ENCODE assay signal across 8 cellular contexts in the genomic region with DNA sequence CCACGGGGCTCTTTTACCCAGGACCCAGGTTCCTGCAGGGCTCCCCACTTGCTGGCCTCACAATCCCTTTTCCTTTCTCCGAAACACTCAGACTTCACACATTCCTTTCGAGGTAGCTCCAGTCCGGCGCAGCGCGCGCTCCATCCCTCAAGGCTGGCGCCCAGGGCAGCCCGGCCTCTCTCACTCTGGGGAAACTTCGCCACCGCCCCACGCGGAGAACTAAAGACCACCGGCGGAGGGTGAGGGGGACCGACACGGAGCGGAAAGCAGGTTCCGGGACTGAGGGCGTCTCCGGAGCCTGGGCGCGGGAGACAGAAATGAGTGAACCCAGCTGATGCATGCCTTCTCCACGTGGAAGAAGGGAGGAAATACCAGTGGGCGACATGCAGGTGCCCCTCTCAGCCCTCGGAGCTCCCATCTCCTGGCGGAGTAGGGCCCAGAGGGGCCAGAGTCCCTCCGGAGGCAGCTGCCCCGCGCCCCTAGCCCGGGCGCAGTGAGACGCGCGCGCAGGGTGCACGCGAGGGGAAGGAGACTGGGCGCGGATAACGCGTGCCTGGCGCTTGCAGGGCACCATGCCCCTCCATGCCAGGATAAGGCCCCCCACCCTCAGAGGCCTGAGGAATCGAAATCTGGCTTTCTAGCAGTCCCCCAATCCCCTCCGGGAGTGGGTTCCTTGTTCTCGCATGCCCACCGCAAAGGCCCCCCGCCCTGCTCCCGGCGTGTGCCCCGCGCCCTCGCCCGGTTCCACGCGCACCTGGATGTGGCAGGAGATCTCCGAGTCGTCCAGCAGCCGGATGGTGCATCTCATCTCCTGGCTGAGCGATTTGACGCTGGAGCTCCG. TPM values are rescaled to one million over a fixed set of nuclear protein-coding genes. Genes with fewer than 3 reads are reported as not detected.
DNase-seq lines count a peak whose midpoint lies in the region; ATAC-seq, FAIRE-seq and TF ChIP-seq lines count a peak whose summit lies in the region.

No MANE protein-coding gene starts in this region.

- H2AFZ ChIP-seq in H1 (ENCODE audit: low read length), result peak overlapping the region; percentile 85

- no peaks in the 10 kb centered on the region for H4K20me1 ChIP-seq in H1 (replicated peaks in 1 of 2; ENCODE audit: control insufficient read depth in 1 of 2, insufficient read depth in 2 of 2, low read length in 2 of 2)

- no peak overlapping the region for H4K91ac ChIP-seq in H1 (replicated peaks; ENCODE audit: insufficient read length, low read length)

- peak overlapping the region; percentile 8; the same call in 1 of the 2 replicates for H4K8ac ChIP-seq in H1 (ENCODE audit: extremely low read depth, insufficient read depth, low read length)

- peak overlapping the region; percentile 22 for H3K4me3 Mint-ChIP-seq in activated CD4-positive, alpha-beta T cell treated with anti-CD3 and anti-CD28 coated beads, Interleukin-2, amount 10 ng/mL, durations not matched to agents 7 days and 5 days

- no peak overlapping the region for H2BK120ac ChIP-seq in H1 (replicated peaks; ENCODE audit: low read depth, low read length)

- H3K27me3 ChIP-seq in H1 (replicated peaks in 1 of 4; ENCODE audit: control insufficient read depth in 3 of 4, extremely low read depth in 1 of 4, insufficient read depth in 3 of 4, low read length in 3 of 4) (peaks cover 20 to 51% (median 40%) of the 10 kb centered on the region in 4 experiments), mucosa of rectum (ENCODE audit: control insufficient read depth in 2 of 2, insufficient read depth in 2 of 2, low read length in 2 of 2) (peaks cover 14 to 20% of the 10 kb centered on the region in 2 donors), uterus (no peaks in the 10 kb centered on the region)

- no peak overlapping the region for H3K56ac ChIP-seq in H1 (replicated peaks; ENCODE audit: insufficient read length, low read depth, low read length)

- H3K9ac ChIP-seq in H1 (replicated peaks in 1 of 4; ENCODE audit: extremely low read depth in 1 of 4, low read depth in 3 of 4, low read length in 3 of 4) (no peak overlapping the region), mucosa of rectum (ENCODE audit: low read depth in 1 of 2, low read length in 2 of 2) (peak overlapping the region in 1 of 2 donors; percentile 76)

- POLR2A ChIA-PET in activated CD4-positive, alpha-beta T cell treated with anti-CD3 and anti-CD28 coated beads, Interleukin-2, amount 10 ng/mL, durations not matched to agents 7 days and 5 days (lab: Charles Lee), result no interaction called here
- POLR2A ChIA-PET in H1 (lab: Charles Lee; ENCODE audit: partially characterized antibody), result interaction anchor here (0.6 to 1.2 kb wide), 2 partner anchors 11 to 85 kb away, joined by 4 read pairs; a partner anchor contains a TSS

- TF ChIP-seq CTCF in H1 (IDR thresholded peaks at IDR 0.05; ENCODE audit: control extremely low read depth in 1 of 3, insufficient read depth in 1 of 3, low read depth in 1 of 3, low read length in 3 of 3), result no peak
- no peak for TF ChIP-seq CTCF in uterus (IDR thresholded peaks at IDR 0.05)

- no peak overlapping the region for H2AK5ac ChIP-seq in H1 (ENCODE audit: low read depth, low read length)

- H3K36me3 Mint-ChIP-seq in activated CD4-positive, alpha-beta T cell treated with anti-CD3 and anti-CD28 coated beads, Interleukin-2, amount 10 ng/mL, durations not matched to agents 7 days and 5 days (ENCODE audit: low read depth), result no peaks in the 10 kb centered on the region

- H3K4ac ChIP-seq in H1 (replicated peaks; ENCODE audit: insufficient read length, low read depth, low read length), result no peak overlapping the region

- no peak overlapping the region; the same call in 1 of the 2 replicates for H2BK20ac ChIP-seq in H1 (ENCODE audit: low read length)

- no peak for DNase-seq in activated CD4-positive, alpha-beta T cell treated with anti-CD3 and anti-CD28 coated beads, Interleukin-2, amount 10 ng/mL, durations not matched to agents 7 days and 5 days
- DNase-seq in activated CD4-positive, alpha-beta T cell treated with anti-CD3 and anti-CD28 coated beads for 48 hours, result no peak
- peak in 1 of 2 experiments; percentile 69 for DNase-seq in H1 (ENCODE audit: low read depth in 1 of 2, low spot score in 2 of 2)
- DNase-seq in uterus, result no peak
- no peak for DNase-seq in mesenteric fat pad (ENCODE audit: low spot score)

- no peak for TF ChIP-seq EP300 in H1 (IDR thresholded peaks at IDR 0.05; ENCODE audit: borderline replicate concordance in 1 of 2, low read depth in 2 of 2, low read length in 2 of 2)

- H3K4me1 ChIP-seq in H1 (replicated peaks in 1 of 4; ENCODE audit: control insufficient read depth in 3 of 4, insufficient read depth in 4 of 4, low read length in 3 of 4), result peaks cover 0 to 10% (median 4%) of the 10 kb centered on the region in 4 experiments; a peak in 6 of 7 replicates
- peaks cover 5 to 12% of the 10 kb centered on the region in 2 donors for H3K4me1 ChIP-seq in mucosa of rectum (ENCODE audit: control insufficient read depth in 2 of 2, insufficient read depth in 2 of 2, low read length in 2 of 2)
- H3K4me1 ChIP-seq in uterus, result peaks cover 0 to 5% of the 10 kb centered on the region in 2 donors

- WGBS in H1 (ENCODE audit: extremely low coverage in 1 of 2, insufficient coverage in 1 of 2, insufficient read length in 1 of 2, insufficient replicate concordance in 2 of 2, low coverage in 1 of 2, low lambda C conversion rate in 2 of 2, missing lambda C conversion rate in 1 of 2), 2 experiments, result 6% methylated on average over 55 of the region's 63 CpGs; no CpG with 5 or more reads in 1 of the 2 experiments

- H3K79me2 ChIP-seq in H1 (ENCODE audit: control insufficient read depth in 1 of 2, insufficient read depth in 2 of 2, low read length in 2 of 2), result no peaks in the 10 kb centered on the region

- H3K18ac ChIP-seq in H1 (ENCODE audit: extremely low read depth, low read length), result peak overlapping the region; percentile 27; the same call in 1 of the 2 replicates

- no peaks in the 10 kb centered on the region for H3K9me3 ChIP-seq in H1 (ENCODE audit: insufficient read depth in 2 of 2, low read depth in 1 of 2, low read length in 1 of 2)
- no peaks in the 10 kb centered on the region for H3K9me3 ChIP-seq in mucosa of rectum (ENCODE audit: control insufficient read depth in 2 of 2, low read length in 2 of 2)
- H3K9me3 ChIP-seq in uterus, result no peaks in the 10 kb centered on the region

- no peaks in the 10 kb centered on the region for H3K9me3 Mint-ChIP-seq in activated CD4-positive, alpha-beta T cell treated with anti-CD3 and anti-CD28 coated beads, Interleukin-2, amount 10 ng/mL, durations not matched to agents 7 days and 5 days

- no peaks in the 10 kb centered on the region for H3K79me1 ChIP-seq in H1 (ENCODE audit: low read depth, low read length)

- H2BK15ac ChIP-seq in H1 (ENCODE audit: low read length), result no peak overlapping the region

- no peak overlapping the region for H4K5ac ChIP-seq in H1 (ENCODE audit: insufficient read length, low read depth, low read length)

- H3K4me1 Mint-ChIP-seq in activated CD4-positive, alpha-beta T cell treated with anti-CD3 and anti-CD28 coated beads, Interleukin-2, amount 10 ng/mL, durations not matched to agents 7 days and 5 days, result peaks cover 3% of the 10 kb centered on the region

- no peak for TF ChIP-seq RAD21 in H1 (IDR thresholded peaks at IDR 0.05 in 1 of 2, conservative IDR thresholded peaks at IDR 0.05 in 1 of 2; ENCODE audit: low read depth in 2 of 2, low read length in 2 of 2)

- ATAC-seq in HG03460 (IDR thresholded peaks at IDR 0.05; ENCODE audit: unreplicated experiment), result no peak
- ATAC-seq in HG03469 (IDR thresholded peaks at IDR 0.05; ENCODE audit: unreplicated experiment), result no peak

- H3K4me2 ChIP-seq in H1 (ENCODE audit: insufficient read depth in 1 of 2, low read depth in 2 of 2, low read length in 2 of 2), result peak overlapping the region; percentile 90 to 99

- TF ChIP-seq POLR2A in H1 (IDR thresholded peaks at IDR 0.05; ENCODE audit: control extremely low read depth in 1 of 2, low read depth in 2 of 2, low read length in 2 of 2), result no peak
- TF ChIP-seq POLR2A in uterus (IDR thresholded peaks at IDR 0.05), result no peak

- H3K36me3 ChIP-seq in H1 (ENCODE audit: control insufficient read depth in 2 of 4, insufficient read depth in 4 of 4, low read length in 3 of 4), result no peaks in the 10 kb centered on the region
- H3K36me3 ChIP-seq in mucosa of rectum (ENCODE audit: control insufficient read depth in 2 of 2, insufficient read depth in 2 of 2, low read length in 2 of 2), result no peaks in the 10 kb centered on the region
- no peaks in the 10 kb centered on the region for H3K36me3 ChIP-seq in uterus

- no peak overlapping the region for H3K23ac ChIP-seq in H1 (ENCODE audit: insufficient read length)

- H3K23me2 ChIP-seq in H1 (ENCODE audit: low read depth, low read length), result peaks cover 19% of the 10 kb centered on the region; the same call in 1 of the 2 replicates

- no peak overlapping the region for H2BK12ac ChIP-seq in H1 (ENCODE audit: low read depth, low read length)

- CTCF ChIA-PET in activated CD4-positive, alpha-beta T cell treated with anti-CD3 and anti-CD28 coated beads, Interleukin-2, amount 10 ng/mL, durations not matched to agents 7 days and 5 days (lab: Charles Lee), result interaction anchor here (0.6 to 1.1 kb wide), 3 partner anchors 15 to 476 kb away, joined by 3 to 4 read pairs (median 4); no protein-coding TSS in a partner anchor
- CTCF ChIA-PET in H1 (lab: Charles Lee; ENCODE audit: partially characterized antibody), result interaction anchor here (0.6 to 11.4 kb wide), 31 partner anchors 11 to 341 kb away, joined by 3 to 262 read pairs (median 4); no protein-coding TSS in a partner anchor

- peak overlapping the region; percentile 41 to 69 (median 47) for H3K4me3 ChIP-seq in H1 (ENCODE audit: extremely low read depth in 1 of 4, insufficient read depth in 2 of 4, low read depth in 3 of 4, low read length in 4 of 4)
- peak overlapping the region; percentile 67 to 74 for H3K4me3 ChIP-seq in mucosa of rectum (ENCODE audit: low read length in 2 of 2)
- peak overlapping the region; percentile 27 to 47 for H3K4me3 ChIP-seq in uterus

- no peak overlapping the region for H3K14ac ChIP-seq in H1 (ENCODE audit: insufficient read length)

- H2BK5ac ChIP-seq in H1 (ENCODE audit: low read depth, low read length), result no peak overlapping the region

- intact Hi-C loops in uterus (cut with DNase I; ENCODE audit: low total_unique reads), result no loop called here

- no peak for FAIRE-seq in H1 (lab: Jason Lieb, UNC)

- H3K27ac Mint-ChIP-seq in activated CD4-positive, alpha-beta T cell treated with anti-CD3 and anti-CD28 coated beads, Interleukin-2, amount 10 ng/mL, durations not matched to agents 7 days and 5 days, result no peak overlapping the region

- H3K27me3 Mint-ChIP-seq in activated CD4-positive, alpha-beta T cell treated with anti-CD3 and anti-CD28 coated beads, Interleukin-2, amount 10 ng/mL, durations not matched to agents 7 days and 5 days, result peaks cover 52% of the 10 kb centered on the region

- H3K27ac ChIP-seq in H1 (ENCODE audit: low read depth, low read length), result no peak overlapping the region
- peak overlapping the region; percentile 75 to 83 for H3K27ac ChIP-seq in mucosa of rectum (ENCODE audit: low read depth in 2 of 2, low read length in 2 of 2)
- H3K27ac ChIP-seq in uterus, result peak overlapping the region in 1 of 2 donors; percentile 51

RNA-seq across cellular contexts. Expression of a gene that starts 0.7 kb away (rescaled TPM):
- 1 to 10 TPM in 1 of 2 experiments, under 1 TPM in 1; 0.62 to 1.1 TPM for total RNA-seq in activated CD4-positive, alpha-beta T cell treated with anti-CD3 and anti-CD28 coated beads, Interleukin-2, amount 10 ng/mL, durations not matched to agents 7 days and 5 days
- total RNA-seq in H1 (2021; fragmentation: NEBNext Ultra II Directional; extraction: Animal tissue kit (Norgen Biotek cat#: 25700)), result 1.3 and 1.4 TPM in 2 replicates
- 0.15 and 0.25 TPM in 2 replicates for polyA plus RNA-seq in H1 (2011; rRNA removed)
- 0.48 TPM for polyA plus RNA-seq in H1 (2011; cell fraction: cytosol; rRNA removed)
- 0.21 TPM for polyA plus RNA-seq in H1 (2011; cell fraction: nucleus; rRNA removed)
- 0.31 to 0.93 TPM (median 0.53 TPM) in 4 replicates for polyA plus RNA-seq in H1 (2012, experiment 1 of 2)
- 0.16 TPM for polyA plus RNA-seq in H1 (2012, experiment 2 of 2)
- 0.32 TPM for polyA plus RNA-seq in H1 (2013, experiment 1 of 2)
- 0.24 TPM for polyA plus RNA-seq in H1 (2013, experiment 2 of 2)
- polyA minus RNA-seq in H1 (2011; rRNA and poly(A)+ RNA removed), result 0.69 and 0.71 TPM in 2 replicates
- 1.8 TPM for polyA minus RNA-seq in H1 (2011; cell fraction: cytosol; rRNA and poly(A)+ RNA removed)
- polyA minus RNA-seq in H1 (2011; cell fraction: nucleus; rRNA and poly(A)+ RNA removed), result 2.0 TPM
- total RNA-seq in uterus (10 to 100 TPM in 1 of 4 donors, 1 to 10 TPM in 3; 1.8 to 13.3 (median 3.3) TPM), mesenteric fat pad (11.7 TPM)
